ENCODE assay signal across 21 cellular contexts in genomic region chr11:60059052-60059451, GRCh38. TPM values are rescaled to one million over a fixed set of nuclear protein-coding genes. Genes with fewer than 3 reads are reported as not detected.
DNase-seq lines count a peak whose midpoint lies in the region; ATAC-seq, FAIRE-seq and TF ChIP-seq lines count a peak whose summit lies in the region.
"Had no signal": no experiment of that assay in that cellular context is flagged by ENCODE, and none has a peak within 500 bp of the region (broad histone marks: within the 10 kb centered on the region; RNA-seq: fewer than 3 reads in every experiment).

No MANE protein-coding gene starts in this region.

- no peak overlapping the region for H2AFZ ChIP-seq in GM12878 (ENCODE audit: control insufficient read depth, low read depth, low read length)

- CTCF ChIA-PET in GM12878 (lab: Yijun Ruan, JAX) = no interaction called here

- no peak for FAIRE-seq in GM12878 (lab: Jason Lieb, UNC)
- FAIRE-seq: A204.1, HTR-8/SVneo had no signal

- no peaks in the 10 kb centered on the region for H3K36me3 Mint-ChIP-seq in natural killer cell treated with Interleukin-12 subunit alpha and Interleukin-12 subunit beta and Interleukin-15 and Interleukin-18, amount 100 ng/mL, for 72 hours
- H3K36me3 Mint-ChIP-seq in natural killer cell (no peaks in the 10 kb centered on the region), progenitor cell of endocrine pancreas (ENCODE audit: insufficient read depth) (no peaks in the 10 kb centered on the region)
- H3K36me3 Mint-ChIP-seq: IgD-negative memory B cell had no signal

- H3K4me3 Mint-ChIP-seq in natural killer cell treated with Interleukin-12 subunit alpha and Interleukin-12 subunit beta and Interleukin-15 and Interleukin-18, amount 100 ng/mL, for 72 hours = peak overlapping the region; percentile 18
- no peak overlapping the region for H3K4me3 Mint-ChIP-seq in natural killer cell
- no peak overlapping the region for H3K4me3 Mint-ChIP-seq in progenitor cell of endocrine pancreas (ENCODE audit: low read depth)
- H3K4me3 Mint-ChIP-seq: CD4-positive, alpha-beta T cell; HFFc6; IgD-negative memory B cell had no signal

- SMC1A ChIA-PET in GM12878 (lab: Charles Lee; ENCODE audit: uncharacterized antibody, unreplicated experiment) = interaction anchor here (0.9 kb wide), 1 partner anchor 134 kb away, joined by 3 read pairs; no protein-coding TSS in a partner anchor

- no peak for TF ChIP-seq RAD21 in GM12878 (IDR thresholded peaks at IDR 0.05; ENCODE audit: insufficient read depth, low read depth, low read length)

- 47% methylated on average over 3 of the region's 3 CpGs for WGBS in GM12878 (ENCODE audit: insufficient coverage, insufficient replicate concordance, low lambda C conversion rate, missing lambda C conversion rate)

- H3K4me1 ChIP-seq in GM12878 (ENCODE audit: control insufficient read depth, insufficient read depth, low read length) = no peaks in the 10 kb centered on the region
- H3K4me1 ChIP-seq: BE2C had no signal

- H3K27ac Mint-ChIP-seq in natural killer cell treated with Interleukin-12 subunit alpha and Interleukin-12 subunit beta and Interleukin-15 and Interleukin-18, amount 100 ng/mL, for 72 hours = no peak overlapping the region
- H3K27ac Mint-ChIP-seq in natural killer cell (no peak overlapping the region), progenitor cell of endocrine pancreas (no peak overlapping the region)
- H3K27ac Mint-ChIP-seq: CD4-positive, alpha-beta T cell; HFFc6; IgD-negative memory B cell had no signal

- H3K27ac ChIP-seq in GM12878 (ENCODE audit: control insufficient read depth, insufficient read depth) = no peak overlapping the region

- no peak for TF ChIP-seq CTCF in natural killer cell (IDR thresholded peaks at IDR 0.05)
- TF ChIP-seq CTCF in GM12878 (IDR thresholded peaks at IDR 0.05 in 2 of 3, conservative IDR thresholded peaks at IDR 0.05 in 1 of 3; ENCODE audit: control insufficient read depth in 2 of 3, extremely low read depth in 1 of 3, insufficient read depth in 1 of 3, low read depth in 3 of 3, low read length in 3 of 3) = no peak
- TF ChIP-seq CTCF in progenitor cell of endocrine pancreas (IDR thresholded peaks at IDR 0.05; ENCODE audit: unreplicated experiment) = no peak

- H3K9me3 Mint-ChIP-seq in natural killer cell treated with Interleukin-12 subunit alpha and Interleukin-12 subunit beta and Interleukin-15 and Interleukin-18, amount 100 ng/mL, for 72 hours = peaks cover 6% of the 10 kb centered on the region
- H3K9me3 Mint-ChIP-seq in natural killer cell (peaks cover 0 to 2% of the 10 kb centered on the region in 2 donors), progenitor cell of endocrine pancreas (ENCODE audit: low read depth) (peaks cover 3% of the 10 kb centered on the region)
- H3K9me3 Mint-ChIP-seq: CD4-positive, alpha-beta T cell had no signal

- no peak for ATAC-seq in natural killer cell treated with Interleukin-12 subunit alpha and Interleukin-12 subunit beta and Interleukin-15 and Interleukin-18, amount 100 ng/mL, for 72 hours
- no peak for ATAC-seq in natural killer cell
- ATAC-seq in GM12878 = peak; percentile 40; the same call in 1 of the 3 replicates
- ATAC-seq in activated CD4-positive, CD25-positive, alpha-beta regulatory T cell treated with anti-CD3 and anti-CD28 coated beads, Interleukin-2, amount 50 U/mL, for 24 hours = no peak

- DNase-seq in natural killer cell treated with Interleukin-12 subunit alpha and Interleukin-12 subunit beta and Interleukin-15 and Interleukin-18, amount 100 ng/mL, for 72 hours (ENCODE audit: low spot score) = no peak
- DNase-seq in natural killer cell (no peak), M059J (ENCODE audit: low read depth) (peak; percentile 15), GM12878 (ENCODE audit: low read depth, low spot score) (no peak), NCI-H187 treated with DMSO at 0.1 percent for 48 hours (lab: John Stamatoyannopoulos, UW) (no peak), progenitor cell of endocrine pancreas (ENCODE audit: low spot score, unreplicated experiment) (no peak), NCI-H524 treated with DMSO at 0.1 percent for 48 hours (lab: John Stamatoyannopoulos, UW) (no peak)
- DNase-seq: BE2C; CD4-positive, alpha-beta T cell; HFFc6; Kasumi-1; MM.1S; NCI-H1930; NCI-H226; NCI-H526 had no signal

- RAD21 ChIA-PET in GM12878 (lab: Charles Lee; ENCODE audit: unreplicated experiment) = no interaction called here

- H3K27me3 ChIP-seq in GM12878 (replicated peaks in 1 of 2; ENCODE audit: control insufficient read depth in 2 of 2, insufficient read depth in 2 of 2, low read length in 1 of 2) = peaks cover 0 to 1% of the 10 kb centered on the region in 2 experiments; a peak in 3 of 4 replicates
- H3K27me3 ChIP-seq: BE2C had no signal

- in situ Hi-C loops in GM12878 (cut with MboI) = no loop called here

- no peaks in the 10 kb centered on the region for H3K36me3 ChIP-seq in GM12878 (ENCODE audit: control insufficient read depth in 2 of 2, insufficient read depth in 2 of 2, low read length in 1 of 2)
- H3K36me3 ChIP-seq: BE2C had no signal

- H3K9ac ChIP-seq in GM12878 (ENCODE audit: control insufficient read depth, insufficient read depth, low read length) = no peak overlapping the region

- H4K20me1 ChIP-seq in GM12878 (ENCODE audit: control insufficient read depth, insufficient read depth) = no peaks in the 10 kb centered on the region

- no TSS peak for BruUV-seq in GM12878 (replicated peaks; lab: Mats Ljungman, UMichigan)

- TF ChIP-seq POLR2A in GM12878 (IDR thresholded peaks at IDR 0.05; ENCODE audit: low read depth, low read length) = no peak

- peaks cover 2 to 16% of the 10 kb centered on the region in 2 donors for H3K27me3 Mint-ChIP-seq in natural killer cell treated with Interleukin-12 subunit alpha and Interleukin-12 subunit beta and Interleukin-15 and Interleukin-18, amount 100 ng/mL, for 72 hours
- no peaks in the 10 kb centered on the region for H3K27me3 Mint-ChIP-seq in natural killer cell (ENCODE audit: low read depth in 2 of 2)
- peaks cover 6% of the 10 kb centered on the region for H3K27me3 Mint-ChIP-seq in progenitor cell of endocrine pancreas
- H3K27me3 Mint-ChIP-seq: CD4-positive, alpha-beta T cell had no signal

- H3K4me2 ChIP-seq in GM12878 (ENCODE audit: control insufficient read depth, insufficient read depth) = no peak overlapping the region

- TF ChIP-seq EP300 in GM12878 (IDR thresholded peaks at IDR 0.05; ENCODE audit: borderline replicate concordance in 1 of 2, control insufficient read depth in 1 of 2, low read depth in 2 of 2, low read length in 2 of 2) = no peak

- H3K4me1 Mint-ChIP-seq in natural killer cell treated with Interleukin-12 subunit alpha and Interleukin-12 subunit beta and Interleukin-15 and Interleukin-18, amount 100 ng/mL, for 72 hours (ENCODE audit: low read depth in 2 of 2) = peaks cover 0 to 6% of the 10 kb centered on the region in 2 donors
- H3K4me1 Mint-ChIP-seq in natural killer cell (no peaks in the 10 kb centered on the region), progenitor cell of endocrine pancreas (ENCODE audit: low read depth) (no peaks in the 10 kb centered on the region)

- POLR2A ChIA-PET in GM12878 (lab: Charles Lee) = no interaction called here

- H3K4me3 ChIP-seq in GM12878 = no peak overlapping the region

- no peaks in the 10 kb centered on the region for H3K9me3 ChIP-seq in GM12878 (replicated peaks; ENCODE audit: control insufficient read depth, insufficient read depth, low read length)
- H3K9me3 ChIP-seq: BE2C had no signal

- no peaks in the 10 kb centered on the region for H3K79me2 ChIP-seq in GM12878 (ENCODE audit: control insufficient read depth, insufficient read depth, low read length)

- intact Hi-C loops in natural killer cell (cut with micrococcal nuclease) = no loop called here
- intact Hi-C loops in GM12878 (cut with micrococcal nuclease; ENCODE audit: unreplicated experiment) = no loop called here

RNA-seq across cellular contexts. Expression of gene MS4A3, which starts 2.6 kb away (rescaled TPM):
- under 1 TPM in 1 of 2 donors, not detected in 1; 0.50 TPM for total RNA-seq in natural killer cell treated with Interleukin-12 subunit alpha and Interleukin-12 subunit beta and Interleukin-15 and Interleukin-18, amount 100 ng/mL, for 72 hours
- 10 to 100 TPM in 1 of 3 donors, 1 to 10 TPM in 1, not detected in 1; 1.4 to 62.9 TPM for total RNA-seq in natural killer cell
- not detected in 2 replicates for total RNA-seq in M059J (2014; rRNA removed; shearing (Covaris generic))
- not detected in 2 replicates for total RNA-seq in GM12878 (2013; cell fraction: nucleolus; rRNA removed)
- not detected in 2 replicates for total RNA-seq in GM12878 (2014; rRNA removed)
- not detected in 2 replicates for total RNA-seq in GM12878 (2014; rRNA removed; fragmentation: Illumina TruSeq; extraction: Trizol)
- total RNA-seq in GM12878 (2021) = 0.13 TPM in 1 of 2 replicates, not detected in the other
- not detected for polyA plus RNA-seq in GM12878 (2011; ENCODE audit: low read depth)
- polyA plus RNA-seq in GM12878 (2011; rRNA removed) = not detected in 2 replicates
- polyA plus RNA-seq in GM12878 (2011; cell fraction: cytosol; rRNA removed) = not detected in 2 replicates
- polyA plus RNA-seq in GM12878 (2011; cell fraction: nucleus; rRNA removed) = not detected in 2 replicates
- polyA plus RNA-seq in GM12878 (2012) = not detected in 2 replicates
- not detected in 2 replicates for polyA plus RNA-seq in GM12878 (2014; fragmentation: Illumina TruSeq; extraction: Trizol)
- polyA plus RNA-seq in GM12878 (2014; fragmentation: Nextera tagmentation; extraction: Ambion mirVana) = not detected
- polyA plus RNA-seq in GM12878 (2014; rRNA removed) = not detected in 2 replicates
- not detected for polyA plus RNA-seq in GM12878 (2016; fragmentation: Nextera tagmentation; extraction: Ambion mirVana)
- polyA minus RNA-seq in GM12878 (2011; rRNA and poly(A)+ RNA removed) = not detected in 2 replicates
- not detected in 2 replicates for polyA minus RNA-seq in GM12878 (2011; cell fraction: cytosol; rRNA and poly(A)+ RNA removed)
- polyA minus RNA-seq in GM12878 (2011; cell fraction: nucleus; rRNA and poly(A)+ RNA removed) = not detected in 2 replicates
- total RNA-seq in progenitor cell of endocrine pancreas = not detected in 2 replicates
- total RNA-seq: CD4-positive, alpha-beta T cell; H4; HFFc6; SK-MEL-5 had no signal
- polyA plus RNA-seq: IgD-negative memory B cell had no signal

RNA-seq across cellular contexts. Expression of gene OOSP2, which starts 18.8 kb away (rescaled TPM):
- not detected for total RNA-seq in natural killer cell treated with Interleukin-12 subunit alpha and Interleukin-12 subunit beta and Interleukin-15 and Interleukin-18, amount 100 ng/mL, for 72 hours
- total RNA-seq in natural killer cell = not detected
- not detected in 2 replicates for total RNA-seq in M059J (2014; rRNA removed; shearing (Covaris generic))
- not detected in 2 replicates for total RNA-seq in GM12878 (2013; cell fraction: nucleolus; rRNA removed)
- not detected in 2 replicates for total RNA-seq in GM12878 (2014; rRNA removed)
- not detected in 2 replicates for total RNA-seq in GM12878 (2014; rRNA removed; fragmentation: Illumina TruSeq; extraction: Trizol)
- total RNA-seq in GM12878 (2021) = not detected in 2 replicates
- not detected for polyA plus RNA-seq in GM12878 (2011; ENCODE audit: low read depth)
- not detected in 2 replicates for polyA plus RNA-seq in GM12878 (2011; rRNA removed)
- polyA plus RNA-seq in GM12878 (2011; cell fraction: cytosol; rRNA removed) = not detected in 2 replicates
- polyA plus RNA-seq in GM12878 (2011; cell fraction: nucleus; rRNA removed) = not detected in 2 replicates
- polyA plus RNA-seq in GM12878 (2012) = not detected in 2 replicates
- polyA plus RNA-seq in GM12878 (2014; fragmentation: Illumina TruSeq; extraction: Trizol) = not detected in 2 replicates
- not detected for polyA plus RNA-seq in GM12878 (2014; fragmentation: Nextera tagmentation; extraction: Ambion mirVana)
- not detected in 2 replicates for polyA plus RNA-seq in GM12878 (2014; rRNA removed)
- not detected for polyA plus RNA-seq in GM12878 (2016; fragmentation: Nextera tagmentation; extraction: Ambion mirVana)
- polyA minus RNA-seq in GM12878 (2011; rRNA and poly(A)+ RNA removed) = not detected in 2 replicates
- polyA minus RNA-seq in GM12878 (2011; cell fraction: cytosol; rRNA and poly(A)+ RNA removed) = not detected in 2 replicates
- not detected in 2 replicates for polyA minus RNA-seq in GM12878 (2011; cell fraction: nucleus; rRNA and poly(A)+ RNA removed)
- total RNA-seq in progenitor cell of endocrine pancreas = not detected in 2 replicates
- total RNA-seq: CD4-positive, alpha-beta T cell; H4; HFFc6; SK-MEL-5 had no signal
- polyA plus RNA-seq: IgD-negative memory B cell had no signal

RNA-seq across cellular contexts. Expression of gene MS4A2, which starts 29.4 kb away (rescaled TPM):
- total RNA-seq in natural killer cell treated with Interleukin-12 subunit alpha and Interleukin-12 subunit beta and Interleukin-15 and Interleukin-18, amount 100 ng/mL, for 72 hours = 1 to 10 TPM in 1 of 2 donors, not detected in 1; 1.6 TPM
- total RNA-seq in natural killer cell (10 to 100 TPM in 1 of 3 donors, 1 to 10 TPM in 1, not detected in 1; 4.1 to 40.3 TPM), GM12878 (2014; rRNA removed) (not detected in 2 replicates), GM12878 (2014; rRNA removed; fragmentation: Illumina TruSeq; extraction: Trizol) (not detected in 2 replicates), GM12878 (2021) (not detected in 2 replicates), progenitor cell of endocrine pancreas (not detected in 2 replicates)
- total RNA-seq in M059J (2014; rRNA removed; shearing (Covaris generic)) = not detected in 2 replicates
- not detected in 2 replicates for total RNA-seq in GM12878 (2013; cell fraction: nucleolus; rRNA removed)
- polyA plus RNA-seq in GM12878 (2011; ENCODE audit: low read depth) = not detected
- polyA plus RNA-seq in GM12878 (2011; rRNA removed) (not detected in 2 replicates), GM12878 (2014; fragmentation: Illumina TruSeq; extraction: Trizol) (not detected in 2 replicates), GM12878 (2014; fragmentation: Nextera tagmentation; extraction: Ambion mirVana) (not detected), GM12878 (2014; rRNA removed) (not detected in 2 replicates), GM12878 (2016; fragmentation: Nextera tagmentation; extraction: Ambion mirVana) (not detected)
- not detected in 2 replicates for polyA plus RNA-seq in GM12878 (2011; cell fraction: cytosol; rRNA removed)
- polyA plus RNA-seq in GM12878 (2011; cell fraction: nucleus; rRNA removed) = not detected in 2 replicates
- polyA plus RNA-seq in GM12878 (2012) = not detected in 2 replicates
- not detected in 2 replicates for polyA minus RNA-seq in GM12878 (2011; rRNA and poly(A)+ RNA removed)
- not detected in 2 replicates for polyA minus RNA-seq in GM12878 (2011; cell fraction: cytosol; rRNA and poly(A)+ RNA removed)
- not detected in 2 replicates for polyA minus RNA-seq in GM12878 (2011; cell fraction: nucleus; rRNA and poly(A)+ RNA removed)
- total RNA-seq: CD4-positive, alpha-beta T cell; H4; HFFc6; SK-MEL-5 had no signal
- polyA plus RNA-seq: IgD-negative memory B cell had no signal

RNA-seq across cellular contexts. Expression of gene OOSP4B, which starts 42.1 kb away (rescaled TPM):
- not detected for total RNA-seq in natural killer cell treated with Interleukin-12 subunit alpha and Interleukin-12 subunit beta and Interleukin-15 and Interleukin-18, amount 100 ng/mL, for 72 hours
- total RNA-seq in natural killer cell (not detected), GM12878 (2014; rRNA removed) (not detected in 2 replicates), GM12878 (2014; rRNA removed; fragmentation: Illumina TruSeq; extraction: Trizol) (not detected in 2 replicates), GM12878 (2021) (not detected in 2 replicates), progenitor cell of endocrine pancreas (not detected in 2 replicates)
- total RNA-seq in M059J (2014; rRNA removed; shearing (Covaris generic)) = not detected in 2 replicates
- total RNA-seq in GM12878 (2013; cell fraction: nucleolus; rRNA removed) = not detected in 2 replicates
- not detected for polyA plus RNA-seq in GM12878 (2011; ENCODE audit: low read depth)
- polyA plus RNA-seq in GM12878 (2011; rRNA removed) (not detected in 2 replicates), GM12878 (2014; fragmentation: Illumina TruSeq; extraction: Trizol) (not detected in 2 replicates), GM12878 (2014; fragmentation: Nextera tagmentation; extraction: Ambion mirVana) (not detected), GM12878 (2014; rRNA removed) (not detected in 2 replicates), GM12878 (2016; fragmentation: Nextera tagmentation; extraction: Ambion mirVana) (not detected)
- not detected in 2 replicates for polyA plus RNA-seq in GM12878 (2011; cell fraction: cytosol; rRNA removed)
- polyA plus RNA-seq in GM12878 (2011; cell fraction: nucleus; rRNA removed) = not detected in 2 replicates
- not detected in 2 replicates for polyA plus RNA-seq in GM12878 (2012)
- not detected in 2 replicates for polyA minus RNA-seq in GM12878 (2011; rRNA and poly(A)+ RNA removed)
- polyA minus RNA-seq in GM12878 (2011; cell fraction: cytosol; rRNA and poly(A)+ RNA removed) = not detected in 2 replicates
- not detected in 2 replicates for polyA minus RNA-seq in GM12878 (2011; cell fraction: nucleus; rRNA and poly(A)+ RNA removed)
- total RNA-seq: CD4-positive, alpha-beta T cell; H4; HFFc6; SK-MEL-5 had no signal
- polyA plus RNA-seq: IgD-negative memory B cell had no signal
